In the genomic region with DNA sequence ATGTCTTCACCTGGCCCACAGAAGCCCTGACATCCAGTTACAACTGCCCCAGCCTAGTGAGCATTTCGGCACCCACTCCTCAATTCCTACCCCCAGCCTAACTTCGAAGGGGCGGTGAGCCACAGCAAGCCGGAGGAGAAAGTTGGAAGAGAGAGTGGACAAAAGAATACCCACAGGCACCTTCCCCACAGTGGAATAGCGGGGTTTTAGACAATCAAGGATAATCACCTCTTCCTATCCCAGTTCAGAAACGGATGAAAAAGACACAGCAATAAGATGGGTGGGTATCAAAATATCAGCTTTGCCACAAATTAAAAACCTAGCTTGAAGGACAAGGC, we compare ENCODE assay signal across 10 cellular contexts. TPM values are rescaled to one million over a fixed set of nuclear protein-coding genes. Genes with fewer than 3 reads are reported as not detected.
DNase-seq lines count a peak whose midpoint lies in the region; ATAC-seq, FAIRE-seq and TF ChIP-seq lines count a peak whose summit lies in the region.
"Had no signal": no experiment of that assay in that cellular context is flagged by ENCODE, and none has a peak within 500 bp of the region (broad histone marks: within the 10 kb centered on the region; RNA-seq: fewer than 3 reads in every experiment).

No MANE protein-coding gene starts in this region.

- peaks cover 49% of the 10 kb centered on the region for H3K36me3 Mint-ChIP-seq in T-helper 2 cell treated with Interferon-gamma antibody and Interleukin-4, amounts not matched to agents 5 μg/mL and 100 μg/mL, for 36 hours (ENCODE audit: low read depth)
- H3K36me3 Mint-ChIP-seq in activated CD4-positive, alpha-beta memory T cell treated with anti-CD3 and anti-CD28 coated beads for 36 hours, result peaks cover 25% of the 10 kb centered on the region

- H3K27ac ChIP-seq in hepatocyte (peak overlapping the region; percentile 91), stomach (peak overlapping the region in 4 of 5 donors; percentile 74 to 94 (median 88))

- TF ChIP-seq CTCF in hepatocyte (IDR thresholded peaks at IDR 0.05; ENCODE audit: poor library complexity), result no peak
- no peak for TF ChIP-seq CTCF in stomach (IDR thresholded peaks at IDR 0.05)

- TF ChIP-seq EP300 in stomach (IDR thresholded peaks at IDR 0.05), result no peak

- H3K27ac Mint-ChIP-seq in T-helper 2 cell treated with Interferon-gamma antibody and Interleukin-4, amounts not matched to agents 5 μg/mL and 100 μg/mL, for 36 hours, result peak overlapping the region; percentile 83
- no peak overlapping the region for H3K27ac Mint-ChIP-seq in activated CD4-positive, alpha-beta memory T cell treated with anti-CD3 and anti-CD28 coated beads for 36 hours

- ATAC-seq in HG02973 (IDR thresholded peaks at IDR 0.05; ENCODE audit: unreplicated experiment) (no peak), HG03432 (IDR thresholded peaks at IDR 0.05; ENCODE audit: unreplicated experiment) (no peak)

- H3K4me1 Mint-ChIP-seq in T-helper 2 cell treated with Interferon-gamma antibody and Interleukin-4, amounts not matched to agents 5 μg/mL and 100 μg/mL, for 36 hours (ENCODE audit: low read depth), result peaks cover 63% of the 10 kb centered on the region
- peaks cover 41% of the 10 kb centered on the region for H3K4me1 Mint-ChIP-seq in activated CD4-positive, alpha-beta memory T cell treated with anti-CD3 and anti-CD28 coated beads for 36 hours (ENCODE audit: low read depth)

- H3K36me3 ChIP-seq in hepatocyte (replicated peaks; ENCODE audit: insufficient read depth, low read depth) (no peaks in the 10 kb centered on the region), stomach (peaks cover 6 to 34% (median 22%) of the 10 kb centered on the region in 4 donors)

- no peak overlapping the region for H3K4me3 ChIP-seq in hepatocyte
- peak overlapping the region; percentile 65 to 97 (median 90) for H3K4me3 ChIP-seq in stomach

- intact Hi-C loops in activated CD4-positive, alpha-beta memory T cell treated with anti-CD3 and anti-CD28 coated beads for 36 hours (cut with micrococcal nuclease), result loop anchor here (2.0 to 5.0 kb wide), 3 partner anchors 85 to 588 kb away; a partner anchor contains a TSS
- intact Hi-C loops in stomach (cut with DNase I; ENCODE audit: low total_unique reads), result loop anchor here (10.0 kb wide), 1 partner anchor 85 kb away; no protein-coding TSS in a partner anchor

- peaks cover 27% of the 10 kb centered on the region for H4K20me1 ChIP-seq in hepatocyte (ENCODE audit: insufficient read depth, poor library complexity, severe bottlenecking)

- H2AFZ ChIP-seq in hepatocyte, result no peak overlapping the region

- POLR2A ChIA-PET in activated CD4-positive, alpha-beta memory T cell treated with anti-CD3 and anti-CD28 coated beads for 36 hours (lab: Charles Lee), result interaction anchor here (1.6 kb wide), 1 partner anchor 86 kb away, joined by 6 read pairs; no protein-coding TSS in a partner anchor

- no peaks in the 10 kb centered on the region for H3K27me3 ChIP-seq in hepatocyte
- H3K27me3 ChIP-seq in stomach, result no peaks in the 10 kb centered on the region

- CTCF ChIA-PET in activated CD4-positive, alpha-beta memory T cell treated with anti-CD3 and anti-CD28 coated beads for 36 hours (lab: Charles Lee), result interaction anchor here (0.6 to 4.3 kb wide), 2 partner anchors 28 to 87 kb away, joined by 3 to 16 read pairs; no protein-coding TSS in a partner anchor

- no peak for FAIRE-seq in H54 (lab: Jason Lieb, UNC)

- H3K27me3 Mint-ChIP-seq in T-helper 2 cell treated with Interferon-gamma antibody and Interleukin-4, amounts not matched to agents 5 μg/mL and 100 μg/mL, for 36 hours (ENCODE audit: low read depth), result no peaks in the 10 kb centered on the region
- H3K27me3 Mint-ChIP-seq in activated CD4-positive, alpha-beta memory T cell treated with anti-CD3 and anti-CD28 coated beads for 36 hours, result no peaks in the 10 kb centered on the region

- no peaks in the 10 kb centered on the region for H3K9me3 Mint-ChIP-seq in T-helper 2 cell treated with Interferon-gamma antibody and Interleukin-4, amounts not matched to agents 5 μg/mL and 100 μg/mL, for 36 hours
- H3K9me3 Mint-ChIP-seq in activated CD4-positive, alpha-beta memory T cell treated with anti-CD3 and anti-CD28 coated beads for 36 hours, result no peaks in the 10 kb centered on the region

- H3K4me1 ChIP-seq in hepatocyte (ENCODE audit: insufficient read depth) (peaks cover 13% of the 10 kb centered on the region), stomach (peaks cover 32 to 46% (median 43%) of the 10 kb centered on the region in 4 donors)

- TF ChIP-seq POLR2A in stomach (IDR thresholded peaks at IDR 0.05) (no peak), H54 (IDR thresholded peaks at IDR 0.05; ENCODE audit: low read depth, low read length) (no peak)

- WGBS in hepatocyte (ENCODE audit: low lambda C conversion rate, missing lambda C conversion rate), result 92% methylated on average over 6 of the region's 6 CpGs
- WGBS in stomach, 5 donors, result 78 to 91% (median 87%) methylated on average over 6 of the region's 6 CpGs

- no peaks in the 10 kb centered on the region for H3K9me2 ChIP-seq in hepatocyte (replicated peaks; ENCODE audit: insufficient read depth)

- no peak for DNase-seq in T-helper 2 cell treated with Interferon-gamma antibody and Interleukin-4, amounts not matched to agents 5 μg/mL and 100 μg/mL, for 36 hours (ENCODE audit: low spot score)
- DNase-seq in T-helper 2 cell (no peak), hepatocyte (ENCODE audit: low spot score) (no peak), stomach (no peak), H54 (ENCODE audit: insufficient read length, low spot score) (no peak)
- no peak for DNase-seq in activated CD4-positive, alpha-beta memory T cell treated with anti-CD3 and anti-CD28 coated beads for 36 hours
- DNase-seq: kidney glomerular epithelial cell, T1000 had no signal

- H3K9me3 ChIP-seq in hepatocyte (ENCODE audit: low read depth) (no peaks in the 10 kb centered on the region), stomach (no peaks in the 10 kb centered on the region)

- peaks cover 50% of the 10 kb centered on the region for H3K79me2 ChIP-seq in hepatocyte

- H3K4me2 ChIP-seq in hepatocyte, result peak overlapping the region; percentile 94

- H3K4me3 Mint-ChIP-seq in T-helper 2 cell treated with Interferon-gamma antibody and Interleukin-4, amounts not matched to agents 5 μg/mL and 100 μg/mL, for 36 hours, result peak overlapping the region; percentile 92
- H3K4me3 Mint-ChIP-seq in activated CD4-positive, alpha-beta memory T cell treated with anti-CD3 and anti-CD28 coated beads for 36 hours, result peak overlapping the region; percentile 85

RNA-seq across cellular contexts. Expression of a gene that starts 1.3 kb away (rescaled TPM):
- 10 to 100 TPM; 22.7 to 22.8 TPM for total RNA-seq in activated CD4-positive, alpha-beta memory T cell treated with anti-CD3 and anti-CD28 coated beads for 36 hours
- total RNA-seq in hepatocyte, result 122 and 146 TPM in 2 replicates
- polyA plus RNA-seq in hepatocyte, result 131 TPM in 2 replicates
- total RNA-seq in stomach, result 100 to 1,000 TPM in 1 of 5 donors, 10 to 100 TPM in 4; 26.4 to 246 (median 46.7) TPM
- polyA plus RNA-seq in stomach, result 10 to 100 TPM; 15.3 to 22.2 (median 21.7) TPM

RNA-seq across cellular contexts. Expression of a gene that starts 45.6 kb away (rescaled TPM):
- total RNA-seq in activated CD4-positive, alpha-beta memory T cell treated with anti-CD3 and anti-CD28 coated beads for 36 hours, result 1 to 10 TPM; 5.7 to 6.7 TPM
- 8.3 and 10.1 TPM in 2 replicates for total RNA-seq in hepatocyte
- 24.2 and 29.9 TPM in 2 replicates for polyA plus RNA-seq in hepatocyte
- total RNA-seq in stomach, result 10 to 100 TPM in 2 of 5 donors, 1 to 10 TPM in 1, under 1 TPM in 1, not detected in 1; 0.72 to 26.4 (median 8.0) TPM
- 10 to 100 TPM in 2 of 3 donors, 1 to 10 TPM in 1; 7.0 to 14.2 (median 13.7) TPM for polyA plus RNA-seq in stomach

RNA-seq across cellular contexts. Expression of a gene that starts 55.5 kb away (rescaled TPM):
- total RNA-seq in activated CD4-positive, alpha-beta memory T cell treated with anti-CD3 and anti-CD28 coated beads for 36 hours, result 100 to 1,000 TPM; 117 to 126 TPM
- 52.5 and 64.8 TPM in 2 replicates for total RNA-seq in hepatocyte
- 29.1 and 35.4 TPM in 2 replicates for polyA plus RNA-seq in hepatocyte
- total RNA-seq in stomach, result 100 to 1,000 TPM in 2 of 5 donors, 10 to 100 TPM in 3; 55.8 to 555 (median 97.1) TPM
- polyA plus RNA-seq in stomach, result 10 to 100 TPM; 18.9 to 35.8 (median 24.6) TPM

RNA-seq across cellular contexts. Expression of a gene that starts 56.2 kb away (rescaled TPM):
- total RNA-seq in activated CD4-positive, alpha-beta memory T cell treated with anti-CD3 and anti-CD28 coated beads for 36 hours, result 10 to 100 TPM; 14.4 to 14.8 TPM
- total RNA-seq in hepatocyte (21.8 and 25.4 TPM in 2 replicates), stomach (10 to 100 TPM in 2 of 5 donors, 1 to 10 TPM in 3; 1.0 to 22.0 (median 5.3) TPM)
- polyA plus RNA-seq in hepatocyte (13.9 and 19.9 TPM in 2 replicates), stomach (10 to 100 TPM; 14.2 to 19.6 (median 16.4) TPM)
